Comparison of ENCODE assay signal across 7 cellular contexts in genomic region chr12:121442028-121442948, GRCh38.
"Had no signal": no experiment of that assay in that cellular context is flagged by ENCODE, and none has a peak within 500 bp of the region (broad histone marks: within the 10 kb centered on the region; RNA-seq: fewer than 3 reads in every experiment).

No MANE protein-coding gene starts in this region.

- H3K9me3 ChIP-seq: MG63, SJCRH30 had no signal

- H3K4me3 Mint-ChIP-seq: activated CD8-positive, alpha-beta T cell treated with anti-CD3 and anti-CD28 coated beads for 36 hours; activated naive CD8-positive, alpha-beta T cell treated with anti-CD3 and anti-CD28 coated beads, Interleukin-2, amount 50 U/mL, for 24 hours; brain; central memory CD8-positive, alpha-beta T cell had no signal

- H3K4me3 ChIP-seq: MG63, SJCRH30 had no signal

- H3K27me3 ChIP-seq: MG63, SJCRH30 had no signal

- H3K27ac ChIP-seq: SJCRH30 had no signal

- H3K27ac Mint-ChIP-seq: activated naive CD8-positive, alpha-beta T cell treated with anti-CD3 and anti-CD28 coated beads, Interleukin-2, amount 50 U/mL, for 24 hours had no signal

- H3K27me3 Mint-ChIP-seq: activated CD8-positive, alpha-beta T cell treated with anti-CD3 and anti-CD28 coated beads for 36 hours; activated naive CD8-positive, alpha-beta T cell treated with anti-CD3 and anti-CD28 coated beads, Interleukin-2, amount 50 U/mL, for 24 hours; brain; central memory CD8-positive, alpha-beta T cell had no signal

- H3K9me3 Mint-ChIP-seq: activated CD8-positive, alpha-beta T cell treated with anti-CD3 and anti-CD28 coated beads for 36 hours; activated naive CD4-positive, alpha-beta T cell treated with anti-CD3 and anti-CD28 coated beads, Interleukin-2, amount 50 U/mL, for 72 hours; activated naive CD8-positive, alpha-beta T cell treated with anti-CD3 and anti-CD28 coated beads, Interleukin-2, amount 50 U/mL, for 24 hours; brain; central memory CD8-positive, alpha-beta T cell had no signal

- H3K4me1 ChIP-seq: SJCRH30 had no signal
